In genomic region chr18:6763524-6763923, GRCh38 we compare ENCODE assay signal across 27 cellular contexts. TPM values are rescaled to one million over a fixed set of nuclear protein-coding genes. Genes with fewer than 3 reads are reported as not detected.
DNase-seq lines count a peak whose midpoint lies in the region; FAIRE-seq and TF ChIP-seq lines count a peak whose summit lies in the region.
"Had no signal": no experiment of that assay in that cellular context is flagged by ENCODE, and none has a peak within 500 bp of the region (broad histone marks: within the 10 kb centered on the region; RNA-seq: fewer than 3 reads in every experiment).

No MANE protein-coding gene starts in this region.

- 58 to 77% methylated on average over 6 of the region's 6 CpGs for WGBS in esophagus squamous epithelium, 2 donors
- 61% methylated on average over 6 of the region's 6 CpGs for WGBS in smooth muscle cell (ENCODE audit: low lambda C conversion rate)

- H3K36me3 ChIP-seq in astrocyte (ENCODE audit: insufficient read depth, low read length) (no peaks in the 10 kb centered on the region), esophagus squamous epithelium (no peaks in the 10 kb centered on the region), smooth muscle cell (ENCODE audit: low read depth) (no peaks in the 10 kb centered on the region)
- H3K36me3 ChIP-seq: SJCRH30 had no signal

- H3K4me3 Mint-ChIP-seq in astrocyte (ENCODE audit: unreplicated experiment) (no peak overlapping the region), nephron (no peak overlapping the region)
- H3K4me3 Mint-ChIP-seq: CD4-positive, alpha-beta memory T cell had no signal

- H3F3A ChIP-seq in smooth muscle cell (ENCODE audit: low read depth), result peaks cover 6% of the 10 kb centered on the region

- H3K9ac ChIP-seq in astrocyte (ENCODE audit: low read length) (no peak overlapping the region), smooth muscle cell (ENCODE audit: low read depth) (no peak overlapping the region)
- H3K9ac ChIP-seq: KMS-11 had no signal

- H3K27me3 Mint-ChIP-seq in astrocyte (ENCODE audit: low read depth, unreplicated experiment) (no peaks in the 10 kb centered on the region), nephron (ENCODE audit: low read depth) (no peaks in the 10 kb centered on the region)
- H3K27me3 Mint-ChIP-seq: CD4-positive, alpha-beta memory T cell had no signal

- H3K27me3 ChIP-seq in astrocyte (ENCODE audit: insufficient read depth, low read length) (no peaks in the 10 kb centered on the region), esophagus squamous epithelium (no peaks in the 10 kb centered on the region), smooth muscle cell (ENCODE audit: low read depth) (no peaks in the 10 kb centered on the region)
- H3K27me3 ChIP-seq: SJCRH30 had no signal

- intact Hi-C loops in esophagus squamous epithelium (cut with DNase I), result no loop called here

- TF ChIP-seq CTCF in astrocyte (IDR thresholded peaks at IDR 0.05; ENCODE audit: insufficient read depth, low read depth, low read length) (no peak), esophagus squamous epithelium (IDR thresholded peaks at IDR 0.05) (no peak), nephron (IDR thresholded peaks at IDR 0.05; ENCODE audit: unreplicated experiment in 3 of 3) (no peak), smooth muscle cell (IDR thresholded peaks at IDR 0.05; ENCODE audit: borderline replicate concordance, insufficient read depth, poor library complexity, severe bottlenecking) (no peak)

- H3K36me3 Mint-ChIP-seq in astrocyte (ENCODE audit: low read depth, unreplicated experiment) (no peaks in the 10 kb centered on the region), nephron (ENCODE audit: low read depth) (peaks cover 32% of the 10 kb centered on the region)
- H3K36me3 Mint-ChIP-seq: CD4-positive, alpha-beta memory T cell had no signal

- peaks cover 36% of the 10 kb centered on the region for H3K4me1 Mint-ChIP-seq in astrocyte (ENCODE audit: low read depth, unreplicated experiment)
- peaks cover 56% of the 10 kb centered on the region for H3K4me1 Mint-ChIP-seq in nephron
- H3K4me1 Mint-ChIP-seq: CD4-positive, alpha-beta memory T cell had no signal

- peak overlapping the region; percentile 89 for H3K27ac Mint-ChIP-seq in astrocyte (ENCODE audit: unreplicated experiment)
- H3K27ac Mint-ChIP-seq in nephron, result peak overlapping the region; percentile 26 to 96 (median 84)
- H3K27ac Mint-ChIP-seq: CD4-positive, alpha-beta memory T cell had no signal

- no peak overlapping the region for H3K4me3 ChIP-seq in astrocyte (ENCODE audit: insufficient read depth, low read depth, low read length)
- H3K4me3 ChIP-seq in esophagus squamous epithelium, result no peak overlapping the region
- no peak overlapping the region for H3K4me3 ChIP-seq in smooth muscle cell
- H3K4me3 ChIP-seq: SJCRH30 had no signal

- H4K20me1 ChIP-seq in astrocyte (ENCODE audit: insufficient read depth, low read length), result no peaks in the 10 kb centered on the region
- no peaks in the 10 kb centered on the region for H4K20me1 ChIP-seq in smooth muscle cell (ENCODE audit: low read depth)

- H2AFZ ChIP-seq in astrocyte (ENCODE audit: low read depth, low read length), result no peak overlapping the region
- no peak overlapping the region for H2AFZ ChIP-seq in smooth muscle cell (ENCODE audit: low read depth)

- H3K79me2 ChIP-seq in astrocyte (ENCODE audit: insufficient read depth, low read length) (no peaks in the 10 kb centered on the region), smooth muscle cell (ENCODE audit: low read depth) (peaks cover 20% of the 10 kb centered on the region)

- H3K9me3 Mint-ChIP-seq in astrocyte (ENCODE audit: unreplicated experiment) (peaks cover 3% of the 10 kb centered on the region), nephron (peaks cover 15% of the 10 kb centered on the region)

- H3K4me1 ChIP-seq in astrocyte (ENCODE audit: insufficient read depth, low read length), result no peaks in the 10 kb centered on the region
- no peaks in the 10 kb centered on the region for H3K4me1 ChIP-seq in esophagus squamous epithelium
- peaks cover 3% of the 10 kb centered on the region for H3K4me1 ChIP-seq in smooth muscle cell (ENCODE audit: low read depth)

- H3K4me2 ChIP-seq in astrocyte (ENCODE audit: low read length) (no peak overlapping the region), smooth muscle cell (no peak overlapping the region)
- H3K4me2 ChIP-seq: KMS-11 had no signal

- H3K27ac ChIP-seq in astrocyte (ENCODE audit: low read depth, low read length) (no peak overlapping the region), esophagus squamous epithelium (peak overlapping the region in 3 of 4 donors; percentile 38 to 66 (median 52)), smooth muscle cell (ENCODE audit: low read depth) (peak overlapping the region; percentile 12)
- H3K27ac ChIP-seq: KMS-11, SJCRH30 had no signal

- no peak for FAIRE-seq in astrocyte (lab: Jason Lieb, UNC)
- FAIRE-seq: GM12891, HTR-8/SVneo had no signal

- TF ChIP-seq POLR2A in esophagus squamous epithelium (IDR thresholded peaks at IDR 0.05), result no peak

- DNase-seq in astrocyte (ENCODE audit: low read depth) (no peak), esophagus squamous epithelium (lab: John Stamatoyannopoulos, UW) (no peak), smooth muscle cell (lab: John Stamatoyannopoulos, UW; ENCODE audit: unreplicated experiment) (no peak), SIG-M5 (lab: John Stamatoyannopoulos, UW) (no peak), HuH-7 (ENCODE audit: low spot score) (no peak)
- no peak for DNase-seq in stimulated activated CD4-positive, alpha-beta T cell treated with anti-CD3 and anti-CD28 coated beads, Interleukin-1b, Interleukin-23, amount 100 ng/mL, for 48 hours
- DNase-seq: C1 segment of cervical spinal cord; CD4-positive, alpha-beta memory T cell; COR-L47; DMS53; EL; GF-D8; H7; MM.1S; NCI-H1417; NCI-H1694; NCI-H2029 treated with DMSO at 0.1 percent for 48 hours; NCI-H446 treated with DMSO at 0.1 percent for 48 hours; NCI-H526; NK-92 treated with Interleukin-12 subunit alpha and Interleukin-12 subunit beta, amount 100 ng/mL, for 24 hours; PC-3; SJCRH30 had no signal

- no peaks in the 10 kb centered on the region for H3K9me3 ChIP-seq in astrocyte (ENCODE audit: insufficient read depth, low read depth, low read length)
- H3K9me3 ChIP-seq in esophagus squamous epithelium, result no peaks in the 10 kb centered on the region
- no peaks in the 10 kb centered on the region for H3K9me3 ChIP-seq in smooth muscle cell (replicated peaks; ENCODE audit: low read depth)
- H3K9me3 ChIP-seq: SJCRH30 had no signal

RNA-seq across cellular contexts. Expression of gene ARHGAP28, which starts 34.0 kb away (rescaled TPM):
- total RNA-seq in astrocyte (15.5 and 16.6 TPM in 2 replicates), esophagus squamous epithelium (1 to 10 TPM; 1.2 to 4.8 (median 3.4) TPM), smooth muscle cell (27.7 and 40.0 TPM in 2 replicates)
- 13.8 and 16.2 TPM in 2 replicates for polyA plus RNA-seq in smooth muscle cell
- total RNA-seq: A673; CD4-positive, alpha-beta memory T cell had no signal
- polyA plus RNA-seq: CD4-positive, alpha-beta memory T cell had no signal
